In genomic region chr1:204348722-204349121, GRCh38 we compare ENCODE assay signal across 9 cellular contexts. TPM values are rescaled to one million over a fixed set of nuclear protein-coding genes. Genes with fewer than 3 reads are reported as not detected.
DNase-seq lines count a peak whose midpoint lies in the region; ATAC-seq and TF ChIP-seq lines count a peak whose summit lies in the region.
"Had no signal": no experiment of that assay in that cellular context is flagged by ENCODE, and none has a peak within 500 bp of the region (broad histone marks: within the 10 kb centered on the region; RNA-seq: fewer than 3 reads in every experiment).

No MANE protein-coding gene starts in this region.

- peaks cover 38% of the 10 kb centered on the region for H3K4me1 ChIP-seq in left ventricle myocardium inferior

- DNase-seq in EH (ENCODE audit: low read depth): peak; percentile 69
- DNase-seq in left ventricle myocardium inferior: peak; percentile 85
- peak; percentile 67 for DNase-seq in renal cortical epithelial cell (ENCODE audit: low read depth)
- DNase-seq in dorsolateral prefrontal cortex: no peak
- DNase-seq in NCI-H1092 (lab: John Stamatoyannopoulos, UW): no peak
- DNase-seq: NCI-H187 treated with DMSO at 0.1 percent for 48 hours had no signal

- TF ChIP-seq CTCF in VCaP (conservative IDR thresholded peaks at IDR 0.05): no peak
- peak; percentile 13 for TF ChIP-seq CTCF in left ventricle myocardium inferior (IDR thresholded peaks at IDR 0.05; ENCODE audit: borderline replicate concordance)
- no peak for TF ChIP-seq CTCF in dorsolateral prefrontal cortex (IDR thresholded peaks at IDR 0.05 in 54 of 56, conservative IDR thresholded peaks at IDR 0.05 in 2 of 56; ENCODE audit: low read depth in 1 of 56, partially characterized antibody in 56 of 56)

- H3K9me3 ChIP-seq in left ventricle myocardium inferior (replicated peaks): no peaks in the 10 kb centered on the region

- H3K36me3 ChIP-seq in left ventricle myocardium inferior: no peaks in the 10 kb centered on the region

- H3K27me3 ChIP-seq in left ventricle myocardium inferior (ENCODE audit: low read depth) (no peaks in the 10 kb centered on the region), dorsolateral prefrontal cortex (no peaks in the 10 kb centered on the region)

- ATAC-seq in HG03039 (IDR thresholded peaks at IDR 0.05; ENCODE audit: unreplicated experiment) (no peak), HG03135 (IDR thresholded peaks at IDR 0.05; ENCODE audit: unreplicated experiment) (no peak)

- H3K4me3 ChIP-seq in left ventricle myocardium inferior (no peak overlapping the region), dorsolateral prefrontal cortex (peak overlapping the region in 23 of 59 donors; percentile 7 to 62 (median 26))

- intact Hi-C loops in left ventricle myocardium inferior (cut with micrococcal nuclease): no loop called here
- intact Hi-C loops in dorsolateral prefrontal cortex (cut with DNase I): no loop called here

- H3K27ac ChIP-seq in VCaP: peak overlapping the region; percentile 51
- H3K27ac ChIP-seq in left ventricle myocardium inferior (replicated peaks): peak overlapping the region; percentile 76
- H3K27ac ChIP-seq in dorsolateral prefrontal cortex: peak overlapping the region in 23 of 59 donors; percentile 7 to 68 (median 42)

RNA-seq across cellular contexts. Expression of gene PLEKHA6, which starts 11.0 kb away (rescaled TPM):
- total RNA-seq in left ventricle myocardium inferior: 28.8 TPM
- 16.7 and 26.8 TPM in 2 replicates for total RNA-seq in renal cortical epithelial cell
- 100 to 1,000 TPM in 47 of 120 experiments, 10 to 100 TPM in 73; 49.5 to 154 (median 97.2) TPM for total RNA-seq in dorsolateral prefrontal cortex

Comparison
In these comparisons a context has a peak if more than half of its experiments do, and no peak if none do; other contexts are left out.
1. DNase-seq: peak in EH (single experiment), left ventricle myocardium inferior (single experiment) and renal cortical epithelial cell (single experiment); none in dorsolateral prefrontal cortex (0 of 10) and NCI-H1092 (single experiment).